ENCODE assay signal across 20 cellular contexts in genomic region chr12:16581416-16581815, GRCh38.
"Had no signal": no experiment of that assay in that cellular context is flagged by ENCODE, and none has a peak within 500 bp of the region (broad histone marks: within the 10 kb centered on the region; RNA-seq: fewer than 3 reads in every experiment).

No MANE protein-coding gene starts in this region.

- H3K27me3 ChIP-seq: gastroesophageal sphincter, pancreas, suprapubic skin, tibial nerve had no signal

- H3K4me1 ChIP-seq: left ventricle myocardium inferior, suprapubic skin had no signal

- H3K9me3 ChIP-seq: pancreas, suprapubic skin had no signal

- H3K36me3 ChIP-seq: gastroesophageal sphincter, left ventricle myocardium inferior, pancreas, suprapubic skin, tibial nerve had no signal

- FAIRE-seq: endometrium, keratinocyte had no signal

- ATAC-seq: esophagus mucosa; gastroesophageal sphincter; pancreas; right cardiac atrium; stimulated activated effector memory CD8-positive, alpha-beta T cell treated with anti-CD3 and anti-CD28 coated beads, Interleukin-12 subunit alpha, Interleukin-12 subunit beta, amount 100 ng/mL, for 72 hours; stimulated activated naive CD8-positive, alpha-beta T cell treated with anti-CD3 and anti-CD28 coated beads, Interleukin-15, Interleukin-2, amounts not matched to agents 100 U/mL and 50 U/mL, for 24 hours had no signal

- H3K4me3 ChIP-seq: gastroesophageal sphincter, left ventricle myocardium inferior, lung, pancreas, suprapubic skin, tibial nerve had no signal

- DNase-seq: effector memory CD4-positive, alpha-beta T cell; foreskin fibroblast; immature natural killer cell; left ventricle myocardium inferior; mesenchymal stem cell; naive B cell; occipital lobe; pancreas; right cardiac atrium; stimulated activated CD4-positive, alpha-beta T cell treated with anti-CD3 and anti-CD28 coated beads, Interleukin-4, amount 100 ng/mL, for 1 hour; stimulated activated CD8-positive, alpha-beta memory T cell treated with anti-CD3 and anti-CD28 coated beads, Interleukin-4, amount 100 ng/mL, for 48 hours; stimulated activated naive CD8-positive, alpha-beta T cell treated with anti-CD3 and anti-CD28 coated beads, Interleukin-15, Interleukin-2, amounts not matched to agents 100 U/mL and 50 U/mL, for 24 hours had no signal

- H3K27ac ChIP-seq: gastroesophageal sphincter, left ventricle myocardium inferior, pancreas, suprapubic skin, tibial nerve had no signal
